10 cellular contexts compared by ENCODE assay signal in the genomic region with DNA sequence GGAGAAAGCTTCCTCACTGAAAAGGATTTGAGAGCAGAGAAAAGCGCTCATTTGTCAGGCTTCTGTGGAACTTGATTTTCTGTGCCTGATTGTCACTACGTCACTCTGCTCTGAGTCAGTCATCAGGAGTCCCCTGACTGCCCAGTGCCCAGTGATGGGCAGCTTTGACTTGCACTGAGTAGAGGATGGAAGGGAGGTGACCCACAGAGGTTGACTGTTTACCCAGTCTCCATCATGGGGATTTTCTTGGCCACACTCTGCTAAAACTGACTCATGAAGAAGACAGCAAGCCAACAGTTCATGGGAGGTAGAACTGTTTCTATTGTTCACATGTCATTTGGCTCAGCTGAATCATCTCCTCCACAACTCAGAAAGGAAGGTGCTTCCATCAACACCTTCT.
A peak's percentile ranks its signal among the peaks of the same experiment; 100 is the strongest.
DNase-seq lines count a peak whose midpoint lies in the region; ATAC-seq and TF ChIP-seq lines count a peak whose summit lies in the region.
"Had no signal": no experiment of that assay in that cellular context is flagged by ENCODE, and none has a peak within 500 bp of the region (broad histone marks: within the 10 kb centered on the region; RNA-seq: fewer than 3 reads in every experiment).

No MANE protein-coding gene starts in this region.

- no peak for TF ChIP-seq EP300 in sigmoid colon (IDR thresholded peaks at IDR 0.05)

- no peak overlapping the region for H3K4me3 ChIP-seq in AG10803 (ENCODE audit: low read length)
- no peak overlapping the region for H3K4me3 ChIP-seq in sigmoid colon

- H3K27ac ChIP-seq in sigmoid colon: no peak overlapping the region

- DNase-seq in AG10803 (ENCODE audit: low read depth) (peak; percentile 63), dermis blood vessel endothelial cell (peak; percentile 90), DMS79 treated with DMSO at 0.1 percent for 48 hours (lab: John Stamatoyannopoulos, UW) (no peak), GM19240 (ENCODE audit: insufficient read length, low spot score) (no peak), sigmoid colon (no peak)
- DNase-seq: CD4-positive, alpha-beta memory T cell; NCI-H524 treated with DMSO at 0.1 percent for 48 hours had no signal

- H3K27me3 ChIP-seq in sigmoid colon: no peaks in the 10 kb centered on the region

- ATAC-seq in GM19023 (IDR thresholded peaks at IDR 0.05; ENCODE audit: unreplicated experiment) (peak; percentile 51), HG03460 (IDR thresholded peaks at IDR 0.05; ENCODE audit: unreplicated experiment) (peak; percentile 46), GM18873 (IDR thresholded peaks at IDR 0.05; ENCODE audit: low FRiP score, unreplicated experiment) (no peak)

- 91 to 95% methylated on average over 2 of the region's 2 CpGs for WGBS in sigmoid colon, 2 donors

- TF ChIP-seq POLR2A in sigmoid colon (IDR thresholded peaks at IDR 0.05): no peak

- no peaks in the 10 kb centered on the region for H3K4me1 ChIP-seq in sigmoid colon

- no peaks in the 10 kb centered on the region for H3K36me3 ChIP-seq in sigmoid colon

- intact Hi-C loops in sigmoid colon (cut with DNase I): no loop called here

- no peak for TF ChIP-seq CTCF in AG10803 (conservative IDR thresholded peaks at IDR 0.05; ENCODE audit: low read length)
- no peak for TF ChIP-seq CTCF in sigmoid colon (IDR thresholded peaks at IDR 0.05)

- H3K9me3 ChIP-seq in sigmoid colon: no peaks in the 10 kb centered on the region

Comparison
In these comparisons a context has a peak if more than half of its experiments do, and no peak if none do; other contexts are left out.
1. DNase-seq: peak in AG10803 (single experiment) and dermis blood vessel endothelial cell (single experiment); none in DMS79 treated with DMSO at 0.1 percent for 48 hours (single experiment), GM19240 (single experiment) and sigmoid colon (single experiment).